Comparison of ENCODE assay signal across 19 cellular contexts in genomic region chr12:75542942-75543341, GRCh38.
"Had no signal": no experiment of that assay in that cellular context is flagged by ENCODE, and none has a peak within 500 bp of the region (broad histone marks: within the 10 kb centered on the region; RNA-seq: fewer than 3 reads in every experiment).

No MANE protein-coding gene starts in this region.

- H3K9me3 ChIP-seq: tibial artery, vagina had no signal

- H3K4me1 Mint-ChIP-seq: activated B cell treated with CpG ODN at 0.5 μM for 24 hours; activated CD4-positive, alpha-beta T cell treated with anti-CD3 and anti-CD28 coated beads, Interleukin-2, amount 10 ng/mL, durations not matched to agents 24 days and 14 days; stimulated activated effector memory CD8-positive, alpha-beta T cell treated with anti-CD3 and anti-CD28 coated beads, Interleukin-12 subunit alpha, Interleukin-12 subunit beta, amount 100 ng/mL, for 72 hours had no signal

- ATAC-seq: activated T-cell treated with anti-CD3 and anti-CD28 coated beads, Interleukin-2, amount 50 U/mL, for 72 hours; effector memory CD8-positive, alpha-beta T cell; foreskin keratinocyte; natural killer cell treated with Interleukin-12 subunit alpha and Interleukin-12 subunit beta and Interleukin-15 and Interleukin-18, amount 100 ng/mL, for 72 hours; stimulated activated effector memory CD8-positive, alpha-beta T cell treated with anti-CD3 and anti-CD28 coated beads, Interleukin-12 subunit alpha, Interleukin-12 subunit beta, amount 100 ng/mL, for 72 hours had no signal

- DNase-seq: activated B cell treated with CpG ODN at 0.5 μM for 24 hours; activated CD4-positive, alpha-beta T cell treated with anti-CD3 and anti-CD28 coated beads, Interleukin-2, amount 10 ng/mL, durations not matched to agents 24 days and 14 days; activated CD8-positive, alpha-beta memory T cell treated with anti-CD3 and anti-CD28 coated beads, Interleukin-2, amount 50 U/mL, for 48 hours; activated gamma-delta T cell; activated T-cell treated with anti-CD3 and anti-CD28 coated beads, Interleukin-2, amount 50 U/mL, for 72 hours; anterior cingulate cortex; brain microvascular endothelial cell; cerebellar nuclear complex; dermis blood vessel endothelial cell; effector memory CD8-positive, alpha-beta T cell; foreskin keratinocyte; glutamatergic neuron; hypothalamus; tibial artery had no signal

- H3K27ac Mint-ChIP-seq: activated B cell treated with CpG ODN at 0.5 μM for 24 hours; activated CD4-positive, alpha-beta T cell treated with anti-CD3 and anti-CD28 coated beads, Interleukin-2, amount 10 ng/mL, durations not matched to agents 24 days and 14 days; activated naive CD8-positive, alpha-beta T cell; activated T-cell treated with anti-CD3 and anti-CD28 coated beads, Interleukin-2, amount 50 U/mL, for 72 hours; effector memory CD8-positive, alpha-beta T cell; natural killer cell treated with Interleukin-12 subunit alpha and Interleukin-12 subunit beta and Interleukin-15 and Interleukin-18, amount 100 ng/mL, for 72 hours; stimulated activated effector memory CD8-positive, alpha-beta T cell treated with anti-CD3 and anti-CD28 coated beads, Interleukin-12 subunit alpha, Interleukin-12 subunit beta, amount 100 ng/mL, for 72 hours had no signal

- H3K9me3 Mint-ChIP-seq: activated B cell treated with CpG ODN at 0.5 μM for 24 hours; activated CD4-positive, alpha-beta T cell treated with anti-CD3 and anti-CD28 coated beads, Interleukin-2, amount 10 ng/mL, durations not matched to agents 24 days and 14 days; activated T-cell treated with anti-CD3 and anti-CD28 coated beads, Interleukin-2, amount 50 U/mL, for 72 hours; effector memory CD8-positive, alpha-beta T cell; natural killer cell treated with Interleukin-12 subunit alpha and Interleukin-12 subunit beta and Interleukin-15 and Interleukin-18, amount 100 ng/mL, for 72 hours; stimulated activated effector memory CD8-positive, alpha-beta T cell treated with anti-CD3 and anti-CD28 coated beads, Interleukin-12 subunit alpha, Interleukin-12 subunit beta, amount 100 ng/mL, for 72 hours had no signal

- H3K4me3 ChIP-seq: tibial artery, vagina had no signal

- H3K27me3 ChIP-seq: brain microvascular endothelial cell, foreskin keratinocyte, tibial artery, vagina had no signal

- H3K4me1 ChIP-seq: foreskin keratinocyte, tibial artery, vagina had no signal

- H3K27ac ChIP-seq: brain microvascular endothelial cell, epithelial cell of prostate, foreskin keratinocyte, tibial artery, vagina had no signal

- H3K36me3 Mint-ChIP-seq: activated naive CD8-positive, alpha-beta T cell; natural killer cell treated with Interleukin-12 subunit alpha and Interleukin-12 subunit beta and Interleukin-15 and Interleukin-18, amount 100 ng/mL, for 72 hours; stimulated activated effector memory CD8-positive, alpha-beta T cell treated with anti-CD3 and anti-CD28 coated beads, Interleukin-12 subunit alpha, Interleukin-12 subunit beta, amount 100 ng/mL, for 72 hours had no signal

- H3K4me3 Mint-ChIP-seq: activated B cell treated with CpG ODN at 0.5 μM for 24 hours; activated CD4-positive, alpha-beta T cell treated with anti-CD3 and anti-CD28 coated beads, Interleukin-2, amount 10 ng/mL, durations not matched to agents 24 days and 14 days; activated naive CD8-positive, alpha-beta T cell; activated T-cell treated with anti-CD3 and anti-CD28 coated beads, Interleukin-2, amount 50 U/mL, for 72 hours; effector memory CD8-positive, alpha-beta T cell; natural killer cell treated with Interleukin-12 subunit alpha and Interleukin-12 subunit beta and Interleukin-15 and Interleukin-18, amount 100 ng/mL, for 72 hours; stimulated activated effector memory CD8-positive, alpha-beta T cell treated with anti-CD3 and anti-CD28 coated beads, Interleukin-12 subunit alpha, Interleukin-12 subunit beta, amount 100 ng/mL, for 72 hours had no signal

- H3K36me3 ChIP-seq: brain microvascular endothelial cell, tibial artery, vagina had no signal
